Comparison of ENCODE assay signal across 29 cellular contexts in genomic region chr2:161044937-161045336, GRCh38.
DNase-seq lines count a peak whose midpoint lies in the region; ATAC-seq and TF ChIP-seq lines count a peak whose summit lies in the region.
"Had no signal": no experiment of that assay in that cellular context is flagged by ENCODE, and none has a peak within 500 bp of the region (broad histone marks: within the 10 kb centered on the region; RNA-seq: fewer than 3 reads in every experiment).

No MANE protein-coding gene starts in this region.

- intact Hi-C loops in right cardiac atrium (cut with DNase I) = no loop called here
- intact Hi-C loops in psoas muscle (cut with DNase I) = no loop called here

- H3K4me1 ChIP-seq in right cardiac atrium (ENCODE audit: control insufficient read depth, insufficient read depth, low read length) = no peaks in the 10 kb centered on the region
- peaks cover 26% of the 10 kb centered on the region for H3K4me1 ChIP-seq in psoas muscle
- H3K4me1 ChIP-seq in H9 (ENCODE audit: insufficient read depth, low read length) = peaks cover 4% of the 10 kb centered on the region; the same call in 1 of the 2 replicates
- H3K4me1 ChIP-seq: colonic mucosa, neural progenitor cell had no signal

- H3K4me3 Mint-ChIP-seq in H9 = no peak overlapping the region
- H3K4me3 Mint-ChIP-seq: activated T-cell treated with anti-CD3 and anti-CD28 coated beads, Interleukin-2, amount 50 U/mL, for 24 hours; CD4-positive, alpha-beta memory T cell; neural progenitor cell; T-helper 2 cell treated with Interferon-gamma antibody and Interleukin-4, amounts not matched to agents 5 μg/mL and 100 μg/mL, for 36 hours had no signal

- H3K18ac ChIP-seq in H9 (ENCODE audit: insufficient read length, low read depth, low read length) = no peak overlapping the region

- no peak overlapping the region for H3K23ac ChIP-seq in H9 (ENCODE audit: insufficient read length, low read depth, low read length)

- H3K14ac ChIP-seq in H9 (ENCODE audit: insufficient read depth, low read length) = no peak overlapping the region

- H3K27me3 ChIP-seq in right cardiac atrium (ENCODE audit: control insufficient read depth, insufficient read depth) (no peaks in the 10 kb centered on the region), psoas muscle (ENCODE audit: insufficient read depth in 3 of 3, low read length in 2 of 3) (no peaks in the 10 kb centered on the region), H9 (ENCODE audit: insufficient read depth, low read length) (no peaks in the 10 kb centered on the region)
- H3K27me3 ChIP-seq: colonic mucosa, MG63, neural progenitor cell, thyroid gland had no signal

- no peaks in the 10 kb centered on the region for H3K36me3 ChIP-seq in psoas muscle (ENCODE audit: insufficient read depth in 1 of 2, low read depth in 1 of 2)
- H3K36me3 ChIP-seq: colonic mucosa, MG63, neural progenitor cell, thyroid gland had no signal

- no peak overlapping the region for H2BK20ac ChIP-seq in H9 (ENCODE audit: low read depth, low read length, poor library complexity, severe bottlenecking)

- H3K36me3 Mint-ChIP-seq in H9 (ENCODE audit: insufficient read depth in 1 of 3, low read depth in 3 of 3) = no peaks in the 10 kb centered on the region
- H3K36me3 Mint-ChIP-seq: neural progenitor cell had no signal

- H3K27ac ChIP-seq in right cardiac atrium (ENCODE audit: low read length) (no peak overlapping the region), psoas muscle (peak overlapping the region; percentile 42), H9 (ENCODE audit: insufficient read length, low read depth, low read length) (no peak overlapping the region)
- H3K27ac ChIP-seq: colonic mucosa, neural progenitor cell, thyroid gland had no signal

- no peaks in the 10 kb centered on the region for H3K27me3 Mint-ChIP-seq in H9 (ENCODE audit: low read depth)

- DNase-seq in AG20443 (ENCODE audit: low spot score) = peak; percentile 13
- peak; percentile 31 for DNase-seq in choroid plexus epithelial cell (ENCODE audit: low read depth)
- peak in 1 of 3 donors; percentile 46 for DNase-seq in right cardiac atrium
- no peak for DNase-seq in psoas muscle
- DNase-seq in H9 = no peak
- DNase-seq: activated CD4-positive, alpha-beta T cell treated with anti-CD3 and anti-CD28 coated beads for 48 hours; activated naive CD4-positive, alpha-beta T cell treated with Interleukin-2 at 50 U/mL for 16 hours; activated T-cell treated with anti-CD3 and anti-CD28 coated beads, Interleukin-2, amount 50 U/mL, for 24 hours; amniotic stem cell; CD4-positive, alpha-beta memory T cell; colonic mucosa; effector memory CD4-positive, alpha-beta T cell; GOT3; hypothalamus; NCI-H2029; NCI-H526; NK-92 treated with Interleukin-12 subunit alpha and Interleukin-12 subunit beta, amount 100 ng/mL, for 24 hours; PC-3; posterior cingulate gyrus; stimulated activated naive CD8-positive, alpha-beta T cell treated with anti-CD3 and anti-CD28 coated beads, Interleukin-15, Interleukin-2, amounts not matched to agents 100 U/mL and 50 U/mL, for 24 hours had no signal

- no peak overlapping the region for H2AK5ac ChIP-seq in H9 (ENCODE audit: insufficient read length, low read length)

- no peak overlapping the region for H2BK5ac ChIP-seq in H9 (ENCODE audit: insufficient read length, low read length)

- H2BK15ac ChIP-seq in H9 (ENCODE audit: low read depth, low read length) = no peak overlapping the region

- H3K4me1 Mint-ChIP-seq in H9 = peaks cover 26 to 27% of the 10 kb centered on the region in 2 experiments
- H3K4me1 Mint-ChIP-seq: CD4-positive, alpha-beta memory T cell had no signal

- no peak overlapping the region for H2BK12ac ChIP-seq in H9 (ENCODE audit: insufficient read length, low read depth, low read length)

- H4K91ac ChIP-seq in H9 (ENCODE audit: insufficient read length, low read depth, low read length) = no peak overlapping the region

- H2AFZ ChIP-seq in H9 (ENCODE audit: low read length) = no peak overlapping the region
- H2AFZ ChIP-seq: neural progenitor cell had no signal

- no peak overlapping the region for H4K8ac ChIP-seq in H9 (replicated peaks; ENCODE audit: insufficient read length, low read depth, low read length)

- no peak overlapping the region for H3K4me3 ChIP-seq in choroid plexus epithelial cell (ENCODE audit: low read depth, low read length)
- no peak overlapping the region for H3K4me3 ChIP-seq in right cardiac atrium (ENCODE audit: low read length)
- peak overlapping the region; percentile 6 for H3K4me3 ChIP-seq in psoas muscle
- H3K4me3 ChIP-seq: colonic mucosa, GM12878, K562, MG63, neural progenitor cell, thyroid gland had no signal

- no peaks in the 10 kb centered on the region for H3K79me2 ChIP-seq in H9 (ENCODE audit: insufficient read depth, low read length)

- H3K9ac ChIP-seq in H9 (ENCODE audit: extremely low read depth, insufficient read length, low read length) = no peak overlapping the region
- H3K9ac ChIP-seq: neural progenitor cell had no signal

- no peak overlapping the region for H3K4ac ChIP-seq in H9 (ENCODE audit: low read depth, low read length)

- H3K9me3 Mint-ChIP-seq in H9 = no peaks in the 10 kb centered on the region
- H3K9me3 Mint-ChIP-seq: activated T-cell treated with anti-CD3 and anti-CD28 coated beads, Interleukin-2, amount 50 U/mL, for 24 hours; CD4-positive, alpha-beta memory T cell; neural progenitor cell; T-helper 2 cell treated with Interferon-gamma antibody and Interleukin-4, amounts not matched to agents 5 μg/mL and 100 μg/mL, for 36 hours had no signal

- H3T11ph ChIP-seq in H9 (ENCODE audit: low read length) = no peak overlapping the region

- no peak overlapping the region for H4K5ac ChIP-seq in H9 (ENCODE audit: insufficient read length, low read depth, low read length)

- 77% methylated on average over 1 of the region's 1 CpG for WGBS in right cardiac atrium
- WGBS in psoas muscle, 3 donors = 66 to 77% (median 69%) methylated on average over 1 of the region's 1 CpG
- WGBS in H9 (ENCODE audit: extremely low coverage, insufficient read length, low lambda C conversion rate) = no CpG with 5 or more reads among the region's 1 CpG

- H3K4me2 ChIP-seq in H9 (ENCODE audit: insufficient read depth, insufficient read length, low read length) = no peak overlapping the region
- H3K4me2 ChIP-seq: neural progenitor cell had no signal

- H3K23me2 ChIP-seq in H9 (ENCODE audit: insufficient read length, low read depth, low read length, poor library complexity, severe bottlenecking) = no peaks in the 10 kb centered on the region

- no peak overlapping the region for H2BK120ac ChIP-seq in H9 (ENCODE audit: low read depth, low read length, poor library complexity, severe bottlenecking)

- H4K20me1 ChIP-seq in H9 (ENCODE audit: control insufficient read depth, insufficient read depth, insufficient read length) = no peaks in the 10 kb centered on the region

- H3K79me1 ChIP-seq in H9 (ENCODE audit: insufficient read depth, low read depth, low read length, poor library complexity, severe bottlenecking) = no peaks in the 10 kb centered on the region

- H3K9me3 ChIP-seq in right cardiac atrium (ENCODE audit: control insufficient read depth, low read length) = no peaks in the 10 kb centered on the region
- no peaks in the 10 kb centered on the region for H3K9me3 ChIP-seq in psoas muscle
- no peaks in the 10 kb centered on the region for H3K9me3 ChIP-seq in H9 (ENCODE audit: control insufficient read depth, low read depth, low read length)
- H3K9me3 ChIP-seq: colonic mucosa, MG63, thyroid gland had no signal

- H3K27ac Mint-ChIP-seq in H9 = no peak overlapping the region
- H3K27ac Mint-ChIP-seq: activated T-cell treated with anti-CD3 and anti-CD28 coated beads, Interleukin-2, amount 50 U/mL, for 24 hours; CD4-positive, alpha-beta memory T cell; neural progenitor cell; T-helper 2 cell treated with Interferon-gamma antibody and Interleukin-4, amounts not matched to agents 5 μg/mL and 100 μg/mL, for 36 hours had no signal

- no peak for TF ChIP-seq CTCF in choroid plexus epithelial cell (conservative IDR thresholded peaks at IDR 0.05; ENCODE audit: low read depth, low read length)
- TF ChIP-seq CTCF in psoas muscle (IDR thresholded peaks at IDR 0.05) = no peak
- TF ChIP-seq CTCF in H9 (conservative IDR thresholded peaks at IDR 0.05) = no peak

- ATAC-seq in right cardiac atrium = peak; percentile 84 to 94
- peak; percentile 94 to 99 (median 95) for ATAC-seq in psoas muscle
- ATAC-seq in HG03045 (IDR thresholded peaks at IDR 0.05; ENCODE audit: unreplicated experiment) = no peak
- ATAC-seq in GM19035 (IDR thresholded peaks at IDR 0.05; ENCODE audit: unreplicated experiment) = no peak
- no peak for ATAC-seq in HG02884 (IDR thresholded peaks at IDR 0.05; ENCODE audit: unreplicated experiment)
- ATAC-seq: GM12878; K562; PC-3; stimulated activated naive CD8-positive, alpha-beta T cell treated with anti-CD3 and anti-CD28 coated beads, Interleukin-15, Interleukin-2, amounts not matched to agents 100 U/mL and 50 U/mL, for 24 hours had no signal

- H3K56ac ChIP-seq in H9 (ENCODE audit: insufficient read length, low read depth, low read length) = no peak overlapping the region

Comparison
In these comparisons a context has a peak if more than half of its experiments do, and no peak if none do; other contexts are left out.
1. DNase-seq: peak in AG20443 (single experiment) and choroid plexus epithelial cell (single experiment); none in psoas muscle (0 of 2) and H9 (single experiment).
2. ATAC-seq: peak in right cardiac atrium (2 of 2) and psoas muscle (4 of 4); none in HG03045 (single experiment), GM19035 (single experiment) and HG02884 (single experiment).